Comparison of ENCODE assay signal across 19 cellular contexts in genomic region chr2:1045109-1045508, GRCh38.
A peak's percentile ranks its signal among the peaks of the same experiment; 100 is the strongest.
DNase-seq lines count a peak whose midpoint lies in the region; ATAC-seq lines count a peak whose summit lies in the region.
"Had no signal": no experiment of that assay in that cellular context is flagged by ENCODE, and none has a peak within 500 bp of the region (broad histone marks: within the 10 kb centered on the region; RNA-seq: fewer than 3 reads in every experiment).

No MANE protein-coding gene starts in this region.

- intact Hi-C loops in head of caudate nucleus (cut with DNase I), result no loop called here

- H3K4me1 Mint-ChIP-seq in activated T-cell treated with anti-CD3 and anti-CD28 coated beads, Interleukin-2, amount 50 U/mL, for 4 hours (ENCODE audit: low read depth), result no peaks in the 10 kb centered on the region
- H3K4me1 Mint-ChIP-seq: immature natural killer cell had no signal

- no peaks in the 10 kb centered on the region for H3K36me3 Mint-ChIP-seq in activated T-cell treated with anti-CD3 and anti-CD28 coated beads, Interleukin-2, amount 50 U/mL, for 4 hours (ENCODE audit: insufficient read depth)
- H3K36me3 Mint-ChIP-seq: immature natural killer cell had no signal

- DNase-seq in ACHN (no peak), head of caudate nucleus (no peak), DMS114 treated with DMSO at 0.1 percent for 48 hours (lab: John Stamatoyannopoulos, UW; ENCODE audit: unreplicated experiment) (no peak)
- DNase-seq in activated T-cell treated with anti-CD3 and anti-CD28 coated beads, Interleukin-2, amount 50 U/mL, for 4 hours, result no peak
- DNase-seq: activated CD4-positive, alpha-beta T cell treated with anti-CD3 and anti-CD28 coated beads, Interleukin-2, amount 50 U/mL, for 48 hours; anterior cingulate cortex; CD4-positive, alpha-beta T cell; immature natural killer cell; mammary epithelial cell; NCI-H1694; NCI-H510A; nephron progenitor cell; testis had no signal

- peaks cover 17% of the 10 kb centered on the region for H3K9me3 Mint-ChIP-seq in activated T-cell treated with anti-CD3 and anti-CD28 coated beads, Interleukin-2, amount 50 U/mL, for 4 hours
- H3K9me3 Mint-ChIP-seq: activated T-helper 2 cell treated with anti-CD3 and anti-CD28 coated beads, Interferon-gamma antibody, Interleukin-2, Interleukin-4, amounts not matched to agents 10 μg/mL and 5 μg/mL and 100 μg/mL, durations not matched to agents 14 hours and 24 hours and 36 hours had no signal

- ATAC-seq in GM18499 (IDR thresholded peaks at IDR 0.05; ENCODE audit: insufficient read depth, unreplicated experiment) (peak; percentile 99), GM19395 (IDR thresholded peaks at IDR 0.05; ENCODE audit: unreplicated experiment) (peak; percentile 88), HG02623 (IDR thresholded peaks at IDR 0.05; ENCODE audit: unreplicated experiment) (peak; percentile 72), HG03342 (IDR thresholded peaks at IDR 0.05; ENCODE audit: unreplicated experiment) (peak; percentile 72)
- no peak for ATAC-seq in activated T-cell treated with anti-CD3 and anti-CD28 coated beads, Interleukin-2, amount 50 U/mL, for 4 hours
- ATAC-seq: A549 had no signal

- H3K27me3 Mint-ChIP-seq in activated T-cell treated with anti-CD3 and anti-CD28 coated beads, Interleukin-2, amount 50 U/mL, for 4 hours (ENCODE audit: low read depth), result peaks cover 8% of the 10 kb centered on the region

- no peak overlapping the region for H3K4me3 Mint-ChIP-seq in activated T-cell treated with anti-CD3 and anti-CD28 coated beads, Interleukin-2, amount 50 U/mL, for 4 hours
- H3K4me3 Mint-ChIP-seq: CD4-positive, alpha-beta T cell; immature natural killer cell; nephron progenitor cell had no signal

- in situ Hi-C loops in ACHN (cut with HindIII; ENCODE audit: low pct_ligation_motif_present, low pct_unique_long_range_greater_than_20kb, low sequenced_read_pairs), result no loop called here

Comparison
In these comparisons a context has a peak if more than half of its experiments do, and no peak if none do; other contexts are left out.
1. ATAC-seq: peak in GM18499 (single experiment), GM19395 (single experiment), HG02623 (single experiment) and HG03342 (single experiment); none in activated T-cell treated with anti-CD3 and anti-CD28 coated beads, Interleukin-2, amount 50 U/mL, for 4 hours (0 of 2).